15 cellular contexts compared by ENCODE assay signal in the genomic region with DNA sequence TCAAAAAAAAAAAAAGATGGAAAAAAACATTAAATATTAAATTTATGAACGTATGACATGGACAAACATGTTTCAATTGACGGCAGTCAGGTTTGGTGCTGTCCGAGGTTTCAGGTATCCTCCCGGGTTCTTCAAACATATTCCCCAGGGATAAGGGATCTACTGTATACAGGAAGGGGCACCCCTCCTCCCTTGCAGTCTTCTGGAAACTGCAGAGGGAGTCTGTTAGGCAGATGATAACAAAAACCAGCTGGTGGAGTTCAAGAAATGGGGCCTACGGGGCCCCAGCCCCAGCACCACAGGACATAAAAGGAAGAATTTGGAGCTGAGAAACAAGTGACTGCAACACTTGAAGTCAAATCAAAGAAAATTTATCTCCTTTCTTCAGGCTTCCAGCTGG. TPM values are rescaled to one million over a fixed set of nuclear protein-coding genes. Genes with fewer than 3 reads are reported as not detected.
"Had no signal": no experiment of that assay in that cellular context is flagged by ENCODE, and none has a peak within 500 bp of the region (broad histone marks: within the 10 kb centered on the region; RNA-seq: fewer than 3 reads in every experiment).

No MANE protein-coding gene starts in this region.

- H3K9me3 ChIP-seq: SK-N-SH, tibial nerve had no signal

- DNase-seq: activated CD4-positive, alpha-beta T cell treated with anti-CD3 and anti-CD28 coated beads, Interleukin-2, amount 10 ng/mL, durations not matched to agents 7 days and 5 days; activated CD8-positive, alpha-beta memory T cell treated with anti-CD3 and anti-CD28 coated beads for 24 hours; amygdala; brain microvascular endothelial cell; endodermal cell; left colon; mammary epithelial cell; SK-N-SH; T-helper 1 cell had no signal

- ATAC-seq: activated naive CD4-positive, alpha-beta T cell treated with anti-CD3 and anti-CD28 coated beads, Interleukin-2, amount 50 U/mL, for 72 hours; left colon; WTC11 had no signal

- H3K27ac ChIP-seq: brain microvascular endothelial cell, tibial nerve had no signal

- H3K4me1 Mint-ChIP-seq: WTC11 had no signal

- H3K4me3 ChIP-seq: tibial nerve had no signal

- H3K4me3 Mint-ChIP-seq: activated CD4-positive, alpha-beta T cell treated with anti-CD3 and anti-CD28 coated beads, Interleukin-2, amount 10 ng/mL, durations not matched to agents 7 days and 5 days; endodermal cell; WTC11 had no signal

- H3K4me1 ChIP-seq: tibial nerve had no signal

- H3K27ac Mint-ChIP-seq: activated T-helper 2 cell treated with anti-CD3 and anti-CD28 coated beads, Interferon-gamma antibody, Interleukin-2, Interleukin-4, amounts not matched to agents 10 μg/mL and 5 μg/mL and 100 μg/mL, durations not matched to agents 14 hours and 24 hours and 36 hours; endodermal cell; WTC11 had no signal

- H3K9me3 Mint-ChIP-seq: activated CD4-positive, alpha-beta T cell treated with anti-CD3 and anti-CD28 coated beads, Interleukin-2, amount 10 ng/mL, durations not matched to agents 7 days and 5 days; activated naive CD4-positive, alpha-beta T cell treated with anti-CD3 and anti-CD28 coated beads, Interleukin-2, amount 50 U/mL, for 72 hours; activated T-helper 2 cell treated with anti-CD3 and anti-CD28 coated beads, Interferon-gamma antibody, Interleukin-2, Interleukin-4, amounts not matched to agents 10 μg/mL and 5 μg/mL and 100 μg/mL, durations not matched to agents 14 hours and 24 hours and 36 hours; endodermal cell; WTC11 had no signal

- H3K27me3 ChIP-seq: brain microvascular endothelial cell, tibial nerve had no signal

- H3K27me3 Mint-ChIP-seq: activated CD4-positive, alpha-beta T cell treated with anti-CD3 and anti-CD28 coated beads, Interleukin-2, amount 10 ng/mL, durations not matched to agents 7 days and 5 days had no signal

RNA-seq across cellular contexts. Expression of a gene that starts 42.8 kb away (rescaled TPM):
- total RNA-seq: osteocyte had no signal
- polyA plus RNA-seq: neural cell, SK-N-SH had no signal
